In genomic region chr2:28583899-28584553, GRCh38 we compare ENCODE assay signal across 8 cellular contexts.
DNase-seq lines count a peak whose midpoint lies in the region; ATAC-seq, FAIRE-seq and TF ChIP-seq lines count a peak whose summit lies in the region.

No MANE protein-coding gene starts in this region.

- peak; percentile 77 for ATAC-seq in mucosa of descending colon

- intact Hi-C loops in mucosa of descending colon (cut with DNase I, micrococcal nuclease): no loop called here

- no peaks in the 10 kb centered on the region for H3K36me3 ChIP-seq in mucosa of descending colon (ENCODE audit: low read depth)

- peaks cover 2% of the 10 kb centered on the region for H3K4me1 ChIP-seq in mucosa of descending colon (ENCODE audit: low read depth)

- H3K4me3 ChIP-seq in mucosa of descending colon: no peak overlapping the region

- TF ChIP-seq CTCF in mucosa of descending colon (IDR thresholded peaks at IDR 0.05) (no peak), D721Med (IDR thresholded peaks at IDR 0.05; ENCODE audit: insufficient read depth, missing control alignments) (no peak)

- FAIRE-seq in D721Med (lab: Jason Lieb, UNC): no peak

- no peaks in the 10 kb centered on the region for H3K9me3 ChIP-seq in mucosa of descending colon

- in situ Hi-C loops in KBM-7 (cut with MboI; ENCODE audit: low pct_unique_long_range_greater_than_20kb, low sequenced_read_pairs): no loop called here

- DNase-seq in EL: peak; percentile 97
- peak; percentile 57 for DNase-seq in KBM-7
- DNase-seq in activated CD4-positive, alpha-beta T cell treated with anti-CD3 and anti-CD28 coated beads, Interleukin-2, amount 50 U/mL, for 1 hour: peak; percentile 17
- peak; percentile 43 for DNase-seq in ecto neural progenitor cell (ENCODE audit: low spot score)
- peak in 1 of 3 donors; percentile 34 for DNase-seq in mucosa of descending colon
- DNase-seq in stimulated activated CD8-positive, alpha-beta memory T cell treated with anti-CD3 and anti-CD28 coated beads, Interleukin-7, amount 100 ng/mL, for 24 hours (ENCODE audit: low read depth): peak; percentile 59
- DNase-seq in D721Med (ENCODE audit: insufficient read length, low spot score): no peak
- DNase-seq in NCI-H748 treated with DMSO at 0.1 percent for 48 hours (lab: John Stamatoyannopoulos, UW): no peak

Comparison
In these comparisons a context has a peak if more than half of its experiments do, and no peak if none do; other contexts are left out.
1. DNase-seq: peak in EL (single experiment), KBM-7 (single experiment), activated CD4-positive, alpha-beta T cell treated with anti-CD3 and anti-CD28 coated beads, Interleukin-2, amount 50 U/mL, for 1 hour (single experiment), ecto neural progenitor cell (single experiment) and stimulated activated CD8-positive, alpha-beta memory T cell treated with anti-CD3 and anti-CD28 coated beads, Interleukin-7, amount 100 ng/mL, for 24 hours (single experiment); none in D721Med (single experiment) and NCI-H748 treated with DMSO at 0.1 percent for 48 hours (single experiment).